8 cellular contexts compared by ENCODE assay signal in genomic region chr14:102509744-102510615, GRCh38. TPM values are rescaled to one million over a fixed set of nuclear protein-coding genes. Genes with fewer than 3 reads are reported as not detected.
DNase-seq lines count a peak whose midpoint lies in the region; TF ChIP-seq lines count a peak whose summit lies in the region.

ANKRD9 (minus strand) TSS chr14:102509776; CDS start chr14:102507889, 1,887 bp downstream.

- no peaks in the 10 kb centered on the region for H3K27me3 ChIP-seq in GM23248 (replicated peaks; ENCODE audit: insufficient read depth)

- H3K9me2 ChIP-seq in GM23248 (ENCODE audit: insufficient read depth) = no peaks in the 10 kb centered on the region

- peak; percentile 93 for DNase-seq in DMS53 (lab: John Stamatoyannopoulos, UW)
- DNase-seq in GM23248 = peak; percentile 97
- peak; percentile 90 for DNase-seq in LHCN-M2 (ENCODE audit: low read depth)
- DNase-seq in SHP77 treated with DMSO at 0.1 percent for 48 hours (lab: John Stamatoyannopoulos, UW) = peak; percentile 70
- peak; percentile 96 for DNase-seq in activated effector memory CD4-positive, alpha-beta T cell treated with anti-CD3 and anti-CD28 coated beads, Interleukin-2, amount 50 U/mL, for 16 hours
- DNase-seq in fibroblast of the aortic adventitia (ENCODE audit: low read depth) = peak; percentile 89
- peak; percentile 62 to 85 (median 77) for DNase-seq in stimulated activated naive CD4-positive, alpha-beta T cell (lab: John Stamatoyannopoulos, UW)

- H3F3A ChIP-seq in GM23248 (ENCODE audit: insufficient read depth) = no peaks in the 10 kb centered on the region

- H3K27ac ChIP-seq in GM23248 = no peak within 1 kb of the TSS

- H3K36me3 Mint-ChIP-seq in nephron (ENCODE audit: low read depth) = no peaks in the 10 kb centered on the region

- H3K4me1 ChIP-seq in GM23248 (ENCODE audit: insufficient read depth) = no peaks in the 10 kb centered on the region

- H3K27ac Mint-ChIP-seq in nephron = peak within 1 kb of the TSS in 2 of 3 experiments; percentile 54 to 78

- no peak for TF ChIP-seq CTCF in fibroblast of the aortic adventitia (IDR thresholded peaks at IDR 0.05; ENCODE audit: insufficient read depth, low read length)
- TF ChIP-seq CTCF in nephron (IDR thresholded peaks at IDR 0.05; ENCODE audit: unreplicated experiment in 3 of 3) = no peak

- in situ Hi-C loops in GM23248 (cut with MboI) = no loop called here

- H3K79me2 ChIP-seq in GM23248 (ENCODE audit: insufficient read depth) = no peaks in the 10 kb centered on the region

- peaks cover 7% of the 10 kb centered on the region for H3K27me3 Mint-ChIP-seq in nephron (ENCODE audit: low read depth)

- H3K36me3 ChIP-seq in GM23248 (ENCODE audit: low read depth) = no peaks in the 10 kb centered on the region

- H3K4me3 ChIP-seq in GM23248 (peak within 1 kb of the TSS; percentile 72), fibroblast of the aortic adventitia (ENCODE audit: low read depth, low read length) (peak within 1 kb of the TSS; percentile 72)

- no peaks in the 10 kb centered on the region for H3K9me3 ChIP-seq in GM23248 (ENCODE audit: low read depth)

- peak within 1 kb of the TSS; percentile 72 for H3K4me2 ChIP-seq in GM23248 (ENCODE audit: unreplicated experiment)

- H3K4me1 Mint-ChIP-seq in nephron = no peaks in the 10 kb centered on the region

- peak within 1 kb of the TSS; percentile 89 for H2AFZ ChIP-seq in GM23248

- H4K20me1 ChIP-seq in GM23248 (ENCODE audit: insufficient read depth) = no peaks in the 10 kb centered on the region

- H3K9me3 Mint-ChIP-seq in nephron = no peaks in the 10 kb centered on the region

- peak within 1 kb of the TSS; percentile 73 for H3K9ac ChIP-seq in GM23248

- WGBS in GM23248 (ENCODE audit: low coverage in 1 of 2, low lambda C conversion rate in 2 of 2, missing lambda C conversion rate in 2 of 2), 2 experiments = 5 to 15% methylated on average over 29 to 66 of the region's 91 CpGs

- peak within 1 kb of the TSS; percentile 84 to 88 (median 85) for H3K4me3 Mint-ChIP-seq in nephron

RNA-seq across cellular contexts. Expression of gene ANKRD9, which starts in this region (rescaled TPM):
- total RNA-seq in GM23248 (2014; rRNA removed; shearing (Covaris generic)) = 14.9 and 22.8 TPM in 2 replicates
- 2.1 and 2.3 TPM in 2 replicates for polyA plus RNA-seq in GM23248 (2016; fragmentation: Nextera tagmentation; extraction: Ambion mirVana)
- total RNA-seq in LHCN-M2 (2014; rRNA removed) (38.9 and 49.8 TPM in 2 replicates), fibroblast of the aortic adventitia (ENCODE audit: low replicate concordance) (16.2 and 37.5 TPM in 2 replicates)
- polyA plus RNA-seq in LHCN-M2 (2012) = 15.5 TPM
